ENCODE assay signal across 8 cellular contexts in genomic region chr3:8970971-8971589, GRCh38. TPM values are rescaled to one million over a fixed set of nuclear protein-coding genes. Genes with fewer than 3 reads are reported as not detected.
DNase-seq lines count a peak whose midpoint lies in the region; ATAC-seq and TF ChIP-seq lines count a peak whose summit lies in the region.

No MANE protein-coding gene starts in this region.

- intact Hi-C loops in breast epithelium (cut with DNase I; ENCODE audit: low total_unique reads) = no loop called here

- DNase-seq in Ammon's horn (ENCODE audit: low spot score) = peak; percentile 87
- peak; percentile 28 for DNase-seq in NCI-H128 (lab: John Stamatoyannopoulos, UW; ENCODE audit: unreplicated experiment)
- DNase-seq in WERI-Rb-1 = peak; percentile 54
- DNase-seq in breast epithelium (ENCODE audit: low spot score in 2 of 2) = peak; percentile 48 to 72
- DNase-seq in kidney tubule cell (ENCODE audit: low spot score) = peak; percentile 67
- peak; percentile 79 for DNase-seq in stimulated activated CD4-positive, alpha-beta T cell treated with anti-CD3 and anti-CD28 coated beads, Interleukin-4, amount 100 ng/mL, for 24 hours

- H3K27ac ChIP-seq in WERI-Rb-1 (no peak overlapping the region), breast epithelium (no peak overlapping the region)

- H3K9me3 ChIP-seq in WERI-Rb-1 (ENCODE audit: severe bottlenecking) (no peaks in the 10 kb centered on the region), breast epithelium (no peaks in the 10 kb centered on the region)

- no peak for TF ChIP-seq POLR2A in breast epithelium (IDR thresholded peaks at IDR 0.05)

- H3K4me3 ChIP-seq in WERI-Rb-1 (ENCODE audit: low read depth, low read length) (no peak overlapping the region; the same call in 1 of the 2 replicates), breast epithelium (no peak overlapping the region)

- H3K36me3 ChIP-seq in WERI-Rb-1 (no peaks in the 10 kb centered on the region), breast epithelium (no peaks in the 10 kb centered on the region)

- H3K27me3 ChIP-seq in WERI-Rb-1 (ENCODE audit: insufficient read depth, low read depth, severe bottlenecking) = no peaks in the 10 kb centered on the region
- H3K27me3 ChIP-seq in breast epithelium = peaks cover 0 to 6% of the 10 kb centered on the region in 2 donors

- peak; percentile 80 for TF ChIP-seq CTCF in WERI-Rb-1 (IDR thresholded peaks at IDR 0.05; ENCODE audit: low read depth, low read length)
- peak; percentile 94 to 98 (median 96) for TF ChIP-seq CTCF in breast epithelium (IDR thresholded peaks at IDR 0.05)

- ATAC-seq in GM19351 (IDR thresholded peaks at IDR 0.05; ENCODE audit: unreplicated experiment) (peak; percentile 67), GM21737 (IDR thresholded peaks at IDR 0.05; ENCODE audit: unreplicated experiment) (no peak)

- no peaks in the 10 kb centered on the region for H3K4me1 ChIP-seq in breast epithelium

RNA-seq across cellular contexts. Expression of gene RAD18, which starts 7.8 kb away (rescaled TPM):
- total RNA-seq in breast epithelium = 10 to 100 TPM in 2 of 3 donors, 1 to 10 TPM in 1; 8.6 to 26.3 (median 13.4) TPM

Comparison
In these comparisons a context has a peak if more than half of its experiments do, and no peak if none do; other contexts are left out.
1. DNase-seq: peak in every context shown above with its lines; median percentile 87 in Ammon's horn; 79 in stimulated activated CD4-positive, alpha-beta T cell treated with anti-CD3 and anti-CD28 coated beads, Interleukin-4, amount 100 ng/mL, for 24 hours; 67 in kidney tubule cell; 60 in breast epithelium; 54 in WERI-Rb-1; 28 in NCI-H128.